ENCODE assay signal across 8 cellular contexts in genomic region chr2:61179701-61180639, GRCh38. TPM values are rescaled to one million over a fixed set of nuclear protein-coding genes. Genes with fewer than 3 reads are reported as not detected.
A peak's percentile ranks its signal among the peaks of the same experiment; 100 is the strongest.
DNase-seq lines count a peak whose midpoint lies in the region; ATAC-seq and TF ChIP-seq lines count a peak whose summit lies in the region.

No MANE protein-coding gene starts in this region.

- H3K36me3 ChIP-seq in skeletal muscle tissue (ENCODE audit: control insufficient read depth in 3 of 3, insufficient read depth in 3 of 3, low read length in 3 of 3) (peaks cover 33 to 43% (median 35%) of the 10 kb centered on the region in 3 donors), Peyer's patch (peaks cover 0 to 44% (median 0%) of the 10 kb centered on the region in 3 donors)

- no peak for TF ChIP-seq CTCF in Peyer's patch (IDR thresholded peaks at IDR 0.05)

- H3K27ac ChIP-seq in right cardiac atrium (ENCODE audit: low read length), result peak overlapping the region; percentile 31
- H3K27ac ChIP-seq in skeletal muscle tissue (ENCODE audit: low read depth, low read length), result peak overlapping the region; percentile 95
- H3K27ac ChIP-seq in Peyer's patch, result peak overlapping the region in 1 of 4 donors; percentile 10

- H3K9me3 ChIP-seq in right cardiac atrium (ENCODE audit: control insufficient read depth, low read length) (no peaks in the 10 kb centered on the region), skeletal muscle tissue (ENCODE audit: control insufficient read depth in 3 of 3, low read length in 3 of 3) (no peaks in the 10 kb centered on the region), Peyer's patch (no peaks in the 10 kb centered on the region)

- ATAC-seq in right cardiac atrium, result peak; percentile 66 to 78

- H3K9ac ChIP-seq in skeletal muscle tissue (ENCODE audit: low read depth in 1 of 3, low read length in 3 of 3), result peak overlapping the region; percentile 45 to 60 (median 58)

- peak in 68 of 76 experiments; percentile 4 to 70 (median 38) for DNase-seq in HUDEP-2 (lab: John Stamatoyannopoulos, UW; ENCODE audit: unreplicated experiment in 76 of 76)
- DNase-seq in amygdala (lab: John Stamatoyannopoulos, UW), result peak in 35 of 56 donors; percentile 5 to 73 (median 34)
- DNase-seq in right cardiac atrium, result peak; percentile 87 to 95 (median 94)
- DNase-seq in NCI-H510A treated with DMSO at 0.1 percent for 48 hours (lab: John Stamatoyannopoulos, UW), result no peak
- DNase-seq in SIG-M5 treated with dmso at 0.1 percent for 504 hours (lab: John Stamatoyannopoulos, UW; ENCODE audit: unreplicated experiment), result no peak
- DNase-seq in DMS153 treated with DMSO at 0.1 percent for 48 hours (lab: John Stamatoyannopoulos, UW; ENCODE audit: unreplicated experiment), result no peak
- no peak for DNase-seq in Peyer's patch

- intact Hi-C loops in right cardiac atrium (cut with DNase I), result no loop called here

- WGBS in right cardiac atrium, result 35% methylated on average over 14 of the region's 14 CpGs

- H3K27me3 ChIP-seq in right cardiac atrium (ENCODE audit: control insufficient read depth, insufficient read depth), result no peaks in the 10 kb centered on the region
- H3K27me3 ChIP-seq in skeletal muscle tissue (ENCODE audit: control insufficient read depth in 3 of 3, insufficient read depth in 3 of 3, low read length in 3 of 3), result no peaks in the 10 kb centered on the region
- H3K27me3 ChIP-seq in Peyer's patch, result no peaks in the 10 kb centered on the region

- H3K4me1 ChIP-seq in right cardiac atrium (ENCODE audit: control insufficient read depth, insufficient read depth, low read length) (peaks cover 17% of the 10 kb centered on the region), skeletal muscle tissue (ENCODE audit: control insufficient read depth in 3 of 3, insufficient read depth in 3 of 3, low read length in 3 of 3) (peaks cover 38 to 48% (median 38%) of the 10 kb centered on the region in 3 donors), Peyer's patch (peaks cover 3 to 45% (median 17%) of the 10 kb centered on the region in 4 donors)

- TF ChIP-seq POLR2A in Peyer's patch (IDR thresholded peaks at IDR 0.05), result no peak

- H3K4me3 ChIP-seq in right cardiac atrium (ENCODE audit: low read length) (no peak overlapping the region), skeletal muscle tissue (ENCODE audit: low read length in 3 of 3) (peak overlapping the region; percentile 13 to 51 (median 37)), Peyer's patch (peak overlapping the region in 1 of 4 donors; percentile 9)

RNA-seq across cellular contexts. Expression of gene C2orf74, which starts 18.0 kb away (rescaled TPM):
- 10 to 100 TPM; 14.5 to 34.8 (median 22.4) TPM for total RNA-seq in right cardiac atrium
- 63.3 TPM for polyA plus RNA-seq in right cardiac atrium
- total RNA-seq in skeletal muscle tissue, result 2.6 TPM
- 10 to 100 TPM in 1 of 4 donors, 1 to 10 TPM in 2, not detected in 1; 1.8 to 10.7 (median 2.8) TPM for total RNA-seq in Peyer's patch

Comparison
In these comparisons a context has a peak if more than half of its experiments do, and no peak if none do; other contexts are left out.
1. DNase-seq: peak in HUDEP-2 (68 of 76), amygdala (35 of 56) and right cardiac atrium (3 of 3); none in NCI-H510A treated with DMSO at 0.1 percent for 48 hours (single experiment), SIG-M5 treated with dmso at 0.1 percent for 504 hours (single experiment), DMS153 treated with DMSO at 0.1 percent for 48 hours (single experiment) and Peyer's patch (0 of 3).